In the genomic region with DNA sequence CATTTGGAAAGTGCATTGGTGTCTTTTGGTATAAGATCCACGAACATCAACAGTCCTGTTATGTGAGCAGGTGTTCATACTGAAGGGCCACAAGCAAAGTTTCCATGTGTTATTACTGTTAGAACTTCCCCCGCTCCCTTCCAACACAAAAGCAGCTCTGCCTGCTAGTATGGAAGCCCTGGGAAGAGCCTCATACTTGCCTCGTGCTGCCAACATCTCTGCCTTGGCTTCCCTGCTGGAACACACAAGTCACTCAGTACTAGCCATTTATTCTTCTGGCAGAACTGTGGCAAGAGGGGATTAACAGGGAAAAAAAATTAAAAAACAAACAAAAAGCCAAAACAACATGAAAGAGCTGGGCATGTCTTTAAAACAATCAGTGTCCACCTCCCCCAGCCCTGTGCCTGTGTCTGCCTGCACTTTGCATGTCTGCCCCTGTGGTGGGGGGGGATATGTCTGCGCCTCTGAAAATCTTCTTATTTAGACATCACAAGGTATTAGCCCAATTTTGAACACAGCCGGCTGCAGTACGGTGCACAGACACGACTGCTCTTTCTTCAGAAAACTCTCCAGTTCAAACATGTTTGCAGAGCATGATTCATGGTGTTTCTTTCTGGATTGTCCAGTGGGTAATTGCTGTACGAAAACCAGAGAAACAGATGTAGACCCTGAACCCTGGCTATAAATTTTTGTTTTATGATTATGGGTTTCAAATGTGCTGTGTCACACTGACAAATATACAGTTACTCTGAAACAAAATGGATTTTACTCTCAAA, we compare ENCODE assay signal across 13 cellular contexts. TPM values are rescaled to one million over a fixed set of nuclear protein-coding genes. Genes with fewer than 3 reads are reported as not detected.
DNase-seq lines count a peak whose midpoint lies in the region; ATAC-seq and TF ChIP-seq lines count a peak whose summit lies in the region.
"Had no signal": no experiment of that assay in that cellular context is flagged by ENCODE, and none has a peak within 500 bp of the region (broad histone marks: within the 10 kb centered on the region; RNA-seq: fewer than 3 reads in every experiment).

No MANE protein-coding gene starts in this region.

- no peak overlapping the region for H3K27ac Mint-ChIP-seq in activated CD4-positive, alpha-beta memory T cell treated with anti-CD3 and anti-CD28 coated beads for 36 hours
- H3K27ac Mint-ChIP-seq: stimulated activated naive B cell treated with anti-CD40 and anti-IgM and Interleukin-4, amounts not matched to agents 10 μg/mL and 1 μg/mL and 100 μg/mL, for 72 hours had no signal

- H3K27ac ChIP-seq in GM23248, result no peak overlapping the region

- 14 to 29% methylated on average over 8 of the region's 8 CpGs for WGBS in GM23248 (ENCODE audit: low coverage in 1 of 2, low lambda C conversion rate in 2 of 2, missing lambda C conversion rate in 2 of 2), 2 experiments

- H3K9me2 ChIP-seq in GM23248 (ENCODE audit: insufficient read depth), result no peaks in the 10 kb centered on the region

- H3K79me2 ChIP-seq in GM23248 (ENCODE audit: insufficient read depth), result no peaks in the 10 kb centered on the region

- peaks cover 3% of the 10 kb centered on the region for H3K4me1 Mint-ChIP-seq in activated CD4-positive, alpha-beta memory T cell treated with anti-CD3 and anti-CD28 coated beads for 36 hours (ENCODE audit: low read depth)

- H4K20me1 ChIP-seq in GM23248 (ENCODE audit: insufficient read depth), result no peaks in the 10 kb centered on the region

- H3K36me3 Mint-ChIP-seq in activated CD4-positive, alpha-beta memory T cell treated with anti-CD3 and anti-CD28 coated beads for 36 hours, result no peaks in the 10 kb centered on the region
- H3K36me3 Mint-ChIP-seq: stimulated activated naive B cell treated with anti-CD40 and anti-IgM and Interleukin-4, amounts not matched to agents 10 μg/mL and 1 μg/mL and 100 μg/mL, for 72 hours had no signal

- peaks cover 38% of the 10 kb centered on the region for H3K27me3 Mint-ChIP-seq in activated CD4-positive, alpha-beta memory T cell treated with anti-CD3 and anti-CD28 coated beads for 36 hours

- intact Hi-C loops in activated CD4-positive, alpha-beta memory T cell treated with anti-CD3 and anti-CD28 coated beads for 36 hours (cut with micrococcal nuclease), result no loop called here

- no peak for TF ChIP-seq CTCF in fibroblast of villous mesenchyme (IDR thresholded peaks at IDR 0.05; ENCODE audit: insufficient read depth, low read depth, low read length)

- peak overlapping the region; percentile 25; the same call in 1 of the 2 replicates for H2AFZ ChIP-seq in GM23248

- peaks cover 7% of the 10 kb centered on the region; the same call in 1 of the 2 replicates for H3K4me1 ChIP-seq in GM23248 (ENCODE audit: insufficient read depth)

- H3K36me3 ChIP-seq in GM23248 (ENCODE audit: low read depth), result no peaks in the 10 kb centered on the region

- ATAC-seq in SK-N-SH treated with all-trans-retinoic acid at 6 μM for 48 hours, result peak; percentile 21
- no peak for ATAC-seq in HG03442 (IDR thresholded peaks at IDR 0.05; ENCODE audit: unreplicated experiment)
- ATAC-seq in GM18520 (IDR thresholded peaks at IDR 0.05; ENCODE audit: unreplicated experiment), result no peak
- ATAC-seq in HG02623 (IDR thresholded peaks at IDR 0.05; ENCODE audit: unreplicated experiment), result no peak
- ATAC-seq: stimulated activated naive B cell treated with anti-CD40 and anti-IgM and Interleukin-4, amounts not matched to agents 10 μg/mL and 1 μg/mL and 100 μg/mL, for 72 hours had no signal

- CTCF ChIA-PET in activated CD4-positive, alpha-beta memory T cell treated with anti-CD3 and anti-CD28 coated beads for 36 hours (lab: Charles Lee), result no interaction called here

- H3K4me3 Mint-ChIP-seq in activated CD4-positive, alpha-beta memory T cell treated with anti-CD3 and anti-CD28 coated beads for 36 hours, result no peak overlapping the region
- H3K4me3 Mint-ChIP-seq: stimulated activated naive B cell treated with anti-CD40 and anti-IgM and Interleukin-4, amounts not matched to agents 10 μg/mL and 1 μg/mL and 100 μg/mL, for 72 hours had no signal

- POLR2A ChIA-PET in activated CD4-positive, alpha-beta memory T cell treated with anti-CD3 and anti-CD28 coated beads for 36 hours (lab: Charles Lee), result no interaction called here

- in situ Hi-C loops in GM23248 (cut with MboI), result no loop called here

- H3K9me3 ChIP-seq in GM23248 (ENCODE audit: low read depth), result no peaks in the 10 kb centered on the region

- DNase-seq in GM23248 (peak; percentile 16), fibroblast of villous mesenchyme (ENCODE audit: low read depth) (peak; percentile 85), skeletal muscle cell (ENCODE audit: low read depth) (peak; percentile 20)
- no peak for DNase-seq in activated CD4-positive, alpha-beta memory T cell treated with anti-CD3 and anti-CD28 coated beads for 36 hours
- DNase-seq: activated CD4-positive, CD25-positive, alpha-beta regulatory T cell treated with anti-CD3 and anti-CD28 coated beads, Interleukin-2, amount 50 U/mL, for 72 hours; C1 segment of cervical spinal cord; NCI-H187; stimulated activated CD4-positive, alpha-beta T cell treated with anti-CD3 and anti-CD28 coated beads, Interleukin-4, amount 100 ng/mL, for 1 hour; stimulated activated naive B cell treated with anti-CD40 and anti-IgM and Interleukin-4, amounts not matched to agents 10 μg/mL and 1 μg/mL and 100 μg/mL, for 72 hours had no signal

- no peak overlapping the region for H3K9ac ChIP-seq in GM23248

- no peaks in the 10 kb centered on the region; the same call in 1 of the 2 replicates for H3F3A ChIP-seq in GM23248 (ENCODE audit: insufficient read depth)

- H3K27me3 ChIP-seq in GM23248 (replicated peaks; ENCODE audit: insufficient read depth), result no peaks in the 10 kb centered on the region

- no peaks in the 10 kb centered on the region for H3K9me3 Mint-ChIP-seq in activated CD4-positive, alpha-beta memory T cell treated with anti-CD3 and anti-CD28 coated beads for 36 hours
- H3K9me3 Mint-ChIP-seq: stimulated activated naive B cell treated with anti-CD40 and anti-IgM and Interleukin-4, amounts not matched to agents 10 μg/mL and 1 μg/mL and 100 μg/mL, for 72 hours had no signal

- H3K4me3 ChIP-seq in GM23248, result no peak overlapping the region
- H3K4me3 ChIP-seq in fibroblast of villous mesenchyme (ENCODE audit: low read depth, low read length), result no peak overlapping the region
- no peak overlapping the region for H3K4me3 ChIP-seq in skeletal muscle cell (ENCODE audit: low read depth, low read length)

- peak overlapping the region; percentile 21 for H3K4me2 ChIP-seq in GM23248 (ENCODE audit: unreplicated experiment)

TF ChIP-seq in SK-N-SH treated with all-trans-retinoic acid at 6 μM for 48 hours, 23 proteins besides CTCF, POLR2A, EP300 and RAD21:
- TF ChIP-seq GLIS3 (CRISPR knock-in tag; IDR thresholded peaks at IDR 0.05) (no peak), TCF4 (CRISPR knock-in tag; IDR thresholded peaks at IDR 0.05; ENCODE audit: borderline replicate concordance) (peak; percentile 67; the same call in 1 of the 2 replicates), ZNF565 (CRISPR knock-in tag; conservative IDR thresholded peaks at IDR 0.05; ENCODE audit: low read depth) (no peak), ISL1 (CRISPR knock-in tag; IDR thresholded peaks at IDR 0.05) (peak; percentile 72)

RNA-seq across cellular contexts. Expression of gene RARB, which starts 3.6 kb away (rescaled TPM):
- total RNA-seq in GM23248 (2014; rRNA removed; shearing (Covaris generic)), result not detected in 2 replicates
- polyA plus RNA-seq in GM23248 (2016; fragmentation: Nextera tagmentation; extraction: Ambion mirVana), result 0.11 and 0.22 TPM in 2 replicates
- total RNA-seq in fibroblast of villous mesenchyme, result 13.2 and 21.6 TPM in 2 replicates
- total RNA-seq in activated CD4-positive, alpha-beta memory T cell treated with anti-CD3 and anti-CD28 coated beads for 36 hours, result not detected

Comparison
In these comparisons a context has a peak if more than half of its experiments do, and no peak if none do; other contexts are left out.
1. RNA of gene RARB, which starts 3.6 kb away (total RNA-seq): 13.2 to 21.6 TPM in fibroblast of villous mesenchyme; not detected in GM23248 and not detected in activated CD4-positive, alpha-beta memory T cell treated with anti-CD3 and anti-CD28 coated beads for 36 hours; every median in the first group is over 10 times any median in the second.